ENCODE assay signal across 8 cellular contexts in genomic region chr3:50154840-50155490, GRCh38. TPM values are rescaled to one million over a fixed set of nuclear protein-coding genes. Genes with fewer than 3 reads are reported as not detected.
DNase-seq lines count a peak whose midpoint lies in the region; ATAC-seq lines count a peak whose summit lies in the region.

SEMA3F (plus strand) TSS chr3:50155324; CDS start chr3:50159623, 4,299 bp downstream.

- intact Hi-C loops in naive thymus-derived CD4-positive, alpha-beta T cell (cut with micrococcal nuclease): no loop called here

- H3K27me3 Mint-ChIP-seq in activated T-cell treated with anti-CD3 and anti-CD28 coated beads, Interleukin-2, amount 50 U/mL, for 24 hours: peaks cover 44% of the 10 kb centered on the region
- peaks cover 16 to 55% (median 28%) of the 10 kb centered on the region in 5 donors for H3K27me3 Mint-ChIP-seq in naive thymus-derived CD4-positive, alpha-beta T cell
- peaks cover 53% of the 10 kb centered on the region for H3K27me3 Mint-ChIP-seq in stimulated activated memory B cell treated with anti-CD40 and anti-IgM and Interleukin-4, amounts not matched to agents 10 μg/mL and 1 μg/mL and 100 μg/mL, for 72 hours

- peak; percentile 70 for ATAC-seq in HG02642 (IDR thresholded peaks at IDR 0.05; ENCODE audit: poor library complexity, unreplicated experiment)
- peak; percentile 50 for ATAC-seq in esophagus mucosa
- peak; percentile 94 for ATAC-seq in naive thymus-derived CD4-positive, alpha-beta T cell
- peak; percentile 90 for ATAC-seq in stimulated activated memory B cell treated with anti-CD40 and anti-IgM and Interleukin-4, amounts not matched to agents 10 μg/mL and 1 μg/mL and 100 μg/mL, for 72 hours

- peak within 1 kb of the TSS; percentile 57 for H3K4me3 Mint-ChIP-seq in activated T-cell treated with anti-CD3 and anti-CD28 coated beads, Interleukin-2, amount 50 U/mL, for 24 hours
- H3K4me3 Mint-ChIP-seq in naive thymus-derived CD4-positive, alpha-beta T cell: peak within 1 kb of the TSS; percentile 74 to 91 (median 88)
- peak within 1 kb of the TSS; percentile 82 for H3K4me3 Mint-ChIP-seq in stimulated activated memory B cell treated with anti-CD40 and anti-IgM and Interleukin-4, amounts not matched to agents 10 μg/mL and 1 μg/mL and 100 μg/mL, for 72 hours

- peak within 1 kb of the TSS; percentile 27 for H3K4me3 ChIP-seq in naive thymus-derived CD4-positive, alpha-beta T cell (ENCODE audit: low read length)

- H3K27me3 ChIP-seq in naive thymus-derived CD4-positive, alpha-beta T cell (ENCODE audit: control insufficient read depth in 2 of 2, insufficient read depth in 2 of 2, low read length in 2 of 2): peaks cover 10 to 13% of the 10 kb centered on the region in 2 donors

- peak; percentile 80 for DNase-seq in DMS 273 (lab: John Stamatoyannopoulos, UW; ENCODE audit: unreplicated experiment)
- DNase-seq in DMS 273 treated with DMSO at 0.1 percent for 48 hours (lab: John Stamatoyannopoulos, UW): no peak
- peak; percentile 81 for DNase-seq in NCI-H69 (lab: John Stamatoyannopoulos, UW)
- peak; percentile 80 for DNase-seq in activated T-cell treated with anti-CD3 and anti-CD28 coated beads, Interleukin-2, amount 50 U/mL, for 24 hours
- DNase-seq in naive thymus-derived CD4-positive, alpha-beta T cell: peak; percentile 35 to 78 (median 58)

- H3K27ac ChIP-seq in naive thymus-derived CD4-positive, alpha-beta T cell (ENCODE audit: low read depth, low read length): no peak within 1 kb of the TSS

- H3K9me3 ChIP-seq in naive thymus-derived CD4-positive, alpha-beta T cell (ENCODE audit: control insufficient read depth in 2 of 3, low read length in 3 of 3): no peaks in the 10 kb centered on the region

- CTCF ChIA-PET in naive thymus-derived CD4-positive, alpha-beta T cell (lab: Charles Lee): interaction anchor here (0.5 kb wide), 1 partner anchor 25 kb away, joined by 3 read pairs; no protein-coding TSS in a partner anchor

- peaks cover 9% of the 10 kb centered on the region for H3K4me1 Mint-ChIP-seq in activated T-cell treated with anti-CD3 and anti-CD28 coated beads, Interleukin-2, amount 50 U/mL, for 24 hours (ENCODE audit: low read depth)
- H3K4me1 Mint-ChIP-seq in naive thymus-derived CD4-positive, alpha-beta T cell: peaks cover 11 to 20% (median 14%) of the 10 kb centered on the region in 7 donors
- H3K4me1 Mint-ChIP-seq in stimulated activated memory B cell treated with anti-CD40 and anti-IgM and Interleukin-4, amounts not matched to agents 10 μg/mL and 1 μg/mL and 100 μg/mL, for 72 hours: peaks cover 23% of the 10 kb centered on the region

- H3K9me3 Mint-ChIP-seq in activated T-cell treated with anti-CD3 and anti-CD28 coated beads, Interleukin-2, amount 50 U/mL, for 24 hours: no peaks in the 10 kb centered on the region
- peaks cover 0 to 1% (median 0%) of the 10 kb centered on the region in 11 donors for H3K9me3 Mint-ChIP-seq in naive thymus-derived CD4-positive, alpha-beta T cell
- H3K9me3 Mint-ChIP-seq in stimulated activated memory B cell treated with anti-CD40 and anti-IgM and Interleukin-4, amounts not matched to agents 10 μg/mL and 1 μg/mL and 100 μg/mL, for 72 hours: no peaks in the 10 kb centered on the region

- peaks cover 6 to 9% of the 10 kb centered on the region in 2 donors for H3K4me1 ChIP-seq in naive thymus-derived CD4-positive, alpha-beta T cell (ENCODE audit: control insufficient read depth in 2 of 2, insufficient read depth in 2 of 2, low read length in 2 of 2)

- POLR2A ChIA-PET in naive thymus-derived CD4-positive, alpha-beta T cell (lab: Charles Lee): no interaction called here

- no peak within 1 kb of the TSS for H3K27ac Mint-ChIP-seq in activated T-cell treated with anti-CD3 and anti-CD28 coated beads, Interleukin-2, amount 50 U/mL, for 24 hours
- H3K27ac Mint-ChIP-seq in naive thymus-derived CD4-positive, alpha-beta T cell: peak within 1 kb of the TSS in 3 of 9 donors; percentile 26 to 81 (median 58)
- H3K27ac Mint-ChIP-seq in stimulated activated memory B cell treated with anti-CD40 and anti-IgM and Interleukin-4, amounts not matched to agents 10 μg/mL and 1 μg/mL and 100 μg/mL, for 72 hours: no peak within 1 kb of the TSS

- H3K36me3 ChIP-seq in naive thymus-derived CD4-positive, alpha-beta T cell (ENCODE audit: control insufficient read depth in 2 of 3, insufficient read depth in 3 of 3, low read length in 3 of 3): no peaks in the 10 kb centered on the region

- H3K36me3 Mint-ChIP-seq in activated T-cell treated with anti-CD3 and anti-CD28 coated beads, Interleukin-2, amount 50 U/mL, for 24 hours (ENCODE audit: low read depth): no peaks in the 10 kb centered on the region
- H3K36me3 Mint-ChIP-seq in naive thymus-derived CD4-positive, alpha-beta T cell: peaks cover 0 to 3% (median 0%) of the 10 kb centered on the region in 5 donors
- H3K36me3 Mint-ChIP-seq in stimulated activated memory B cell treated with anti-CD40 and anti-IgM and Interleukin-4, amounts not matched to agents 10 μg/mL and 1 μg/mL and 100 μg/mL, for 72 hours: no peaks in the 10 kb centered on the region

RNA-seq across cellular contexts. Expression of gene SEMA3F, which starts in this region (rescaled TPM):
- 72.7 TPM for total RNA-seq in esophagus mucosa
- 1 to 10 TPM in 1 of 5 experiments, under 1 TPM in 2, not detected in 2; 0.34 to 1.1 (median 0.69) TPM for total RNA-seq in naive thymus-derived CD4-positive, alpha-beta T cell
- polyA plus RNA-seq in naive thymus-derived CD4-positive, alpha-beta T cell: not detected

Comparison
In these comparisons a context has a peak if more than half of its experiments do, and no peak if none do; other contexts are left out.
1. RNA of gene SEMA3F (total RNA-seq): 72.7 TPM in esophagus mucosa (single experiment); 0.34 to 1.1 TPM in naive thymus-derived CD4-positive, alpha-beta T cell; every median in the first group is over 10 times any median in the second.
2. Peak in every context shown above with its lines, with median percentiles within 50 percentile points of each other: ATAC-seq and H3K4me3 Mint-ChIP-seq.